Comparison of ENCODE assay signal across 20 cellular contexts in genomic region chr3:24034464-24034863, GRCh38.
DNase-seq lines count a peak whose midpoint lies in the region; ATAC-seq, FAIRE-seq and TF ChIP-seq lines count a peak whose summit lies in the region.
"Had no signal": no experiment of that assay in that cellular context is flagged by ENCODE, and none has a peak within 500 bp of the region (broad histone marks: within the 10 kb centered on the region; RNA-seq: fewer than 3 reads in every experiment).

No MANE protein-coding gene starts in this region.

- H3K9me2 ChIP-seq in HCT116 (ENCODE audit: insufficient read depth) = no peaks in the 10 kb centered on the region

- H3K36me3 Mint-ChIP-seq in osteocyte (ENCODE audit: unreplicated experiment) = peaks cover 3% of the 10 kb centered on the region
- H3K36me3 Mint-ChIP-seq in neural progenitor cell = no peaks in the 10 kb centered on the region
- H3K36me3 Mint-ChIP-seq: CD8-positive, alpha-beta T cell had no signal

- DNase-seq in A549 (ENCODE audit: low read depth in 1 of 2, low spot score in 1 of 2) (no peak), HCT116 (ENCODE audit: low read depth, low spot score) (no peak), amniotic epithelial cell (ENCODE audit: low read depth) (peak; percentile 8), iris pigment epithelial cell (ENCODE audit: low read depth) (peak; percentile 2), osteocyte (ENCODE audit: extremely low spot score, unreplicated experiment) (no peak), neural progenitor cell (ENCODE audit: low spot score) (no peak)
- DNase-seq: 8988T; Calu3; CD8-positive, alpha-beta T cell; DMS79 treated with DMSO at 0.1 percent for 48 hours; EL; H9 had no signal

- TF ChIP-seq EP300 in A549 (IDR thresholded peaks at IDR 0.05) = no peak

- H3K79me2 ChIP-seq in HCT116 (ENCODE audit: insufficient read depth, low read length) = no peaks in the 10 kb centered on the region
- H3K79me2 ChIP-seq in neural progenitor cell (ENCODE audit: low read depth) = no peaks in the 10 kb centered on the region

- TF ChIP-seq CTCF in A549 (IDR thresholded peaks at IDR 0.05) = no peak
- no peak for TF ChIP-seq CTCF in HCT116 (IDR thresholded peaks at IDR 0.05 in 2 of 3, conservative IDR thresholded peaks at IDR 0.05 in 1 of 3; ENCODE audit: borderline replicate concordance in 1 of 3, insufficient read depth in 1 of 3, low read depth in 2 of 3, low read length in 2 of 3)
- TF ChIP-seq CTCF in osteocyte (IDR thresholded peaks at IDR 0.05) = no peak
- TF ChIP-seq CTCF in neural progenitor cell (IDR thresholded peaks at IDR 0.05) = no peak

- POLR2A ChIA-PET in A549 (lab: Yijun Ruan, JAX) (no interaction called here), HCT116 (lab: Charles Lee) (no interaction called here)

- H3K4me3 Mint-ChIP-seq in osteocyte (ENCODE audit: unreplicated experiment) (no peak overlapping the region), neural progenitor cell (no peak overlapping the region)
- H3K4me3 Mint-ChIP-seq: B cell; CD8-positive, alpha-beta T cell; H9 had no signal

- H4K20me1 ChIP-seq in HCT116 (ENCODE audit: insufficient read depth) = no peaks in the 10 kb centered on the region
- H4K20me1 ChIP-seq in neural progenitor cell (ENCODE audit: low read depth) = no peaks in the 10 kb centered on the region
- H4K20me1 ChIP-seq: BLaER1 treated with 17β-estradiol and CSF1 and Interleukin-3, amounts not matched to agents 10 nM and 100 nM had no signal

- intact Hi-C loops in HCT116 (cut with micrococcal nuclease) = no loop called here

- H2AFZ ChIP-seq in HCT116 (ENCODE audit: low read depth, low read length, poor library complexity, severe bottlenecking) (no peak overlapping the region), neural progenitor cell (replicated peaks) (no peak overlapping the region)

- no peak overlapping the region for H3K27ac Mint-ChIP-seq in osteocyte (ENCODE audit: unreplicated experiment)
- no peak overlapping the region for H3K27ac Mint-ChIP-seq in neural progenitor cell
- H3K27ac Mint-ChIP-seq: B cell; CD8-positive, alpha-beta T cell; H9 had no signal

- H3K36me3 ChIP-seq in HCT116 (ENCODE audit: control insufficient read depth in 1 of 2, insufficient read depth in 2 of 2, low read length in 2 of 2) = no peaks in the 10 kb centered on the region
- H3K36me3 ChIP-seq in neural progenitor cell = no peaks in the 10 kb centered on the region
- H3K36me3 ChIP-seq: BLaER1 treated with 17β-estradiol and CSF1 and Interleukin-3, amounts not matched to agents 10 nM and 100 nM had no signal

- H3K27ac ChIP-seq in A549 (no peak overlapping the region), HCT116 (ENCODE audit: low read depth, low read length) (no peak overlapping the region), neural progenitor cell (no peak overlapping the region)
- H3K27ac ChIP-seq: BLaER1 treated with 17β-estradiol and CSF1 and Interleukin-3, amounts not matched to agents 10 nM and 100 nM; HL-60 had no signal

- RAD21 ChIA-PET in HCT116 (lab: Charles Lee; ENCODE audit: low non-redundant PET in 1 of 2, low total read pairs in 2 of 2, uncharacterized antibody in 2 of 2, unreplicated experiment in 2 of 2) = no interaction called here

- H3K9me3 Mint-ChIP-seq in osteocyte (ENCODE audit: unreplicated experiment) (peaks cover 25% of the 10 kb centered on the region), neural progenitor cell (peaks cover 7% of the 10 kb centered on the region)
- H3K9me3 Mint-ChIP-seq: H9 had no signal

- H3K9ac ChIP-seq in HCT116 (ENCODE audit: low read length) = no peak overlapping the region
- H3K9ac ChIP-seq in neural progenitor cell = no peak overlapping the region
- H3K9ac ChIP-seq: BLaER1 treated with 17β-estradiol and CSF1 and Interleukin-3, amounts not matched to agents 10 nM and 100 nM had no signal

- CTCF ChIA-PET in A549 (lab: Yijun Ruan, JAX) (interaction anchor here (1.3 kb wide), 1 partner anchor 9 kb away, joined by 4 read pairs; no protein-coding TSS in a partner anchor), HCT116 (lab: Charles Lee) (no interaction called here)

- no peak for FAIRE-seq in A549 (lab: Jason Lieb, UNC)
- FAIRE-seq: GM12892, GM18507, H1, K562 had no signal

- H3K4me2 ChIP-seq in A549 (no peak overlapping the region), HCT116 (ENCODE audit: low read length) (no peak overlapping the region), neural progenitor cell (no peak overlapping the region)
- H3K4me2 ChIP-seq: BLaER1 treated with 17β-estradiol and CSF1 and Interleukin-3, amounts not matched to agents 10 nM and 100 nM had no signal

- H3K27me3 ChIP-seq in HCT116 (ENCODE audit: insufficient read depth, low read length) (no peaks in the 10 kb centered on the region), neural progenitor cell (no peaks in the 10 kb centered on the region)
- H3K27me3 ChIP-seq: BLaER1 treated with 17β-estradiol and CSF1 and Interleukin-3, amounts not matched to agents 10 nM and 100 nM had no signal

- peaks cover 9% of the 10 kb centered on the region; the same call in 2 of the 3 replicates for H3K9me3 ChIP-seq in A549
- no peaks in the 10 kb centered on the region for H3K9me3 ChIP-seq in HCT116 (ENCODE audit: control insufficient read depth in 1 of 2, insufficient read depth in 1 of 2, low read depth in 1 of 2, low read length in 2 of 2)
- H3K9me3 ChIP-seq in neural progenitor cell (ENCODE audit: low read depth) = no peaks in the 10 kb centered on the region

- H3K4me3 ChIP-seq in A549 (no peak overlapping the region), HCT116 (replicated peaks in 1 of 2; ENCODE audit: low read depth in 1 of 2, low read length in 2 of 2) (no peak overlapping the region), neural progenitor cell (no peak overlapping the region)
- H3K4me3 ChIP-seq: BLaER1 treated with 17β-estradiol and CSF1 and Interleukin-3, amounts not matched to agents 10 nM and 100 nM; K562 had no signal

- TF ChIP-seq RAD21 in A549 (conservative IDR thresholded peaks at IDR 0.05 in 1 of 2, IDR thresholded peaks at IDR 0.05 in 1 of 2) (no peak), HCT116 (IDR thresholded peaks at IDR 0.05; ENCODE audit: low read depth) (no peak)

- no peak for ATAC-seq in A549
- no peak for ATAC-seq in HCT116
- no peak for ATAC-seq in HG02938 (IDR thresholded peaks at IDR 0.05; ENCODE audit: unreplicated experiment)
- ATAC-seq: CD8-positive, alpha-beta T cell; K562 had no signal

- H3F3A ChIP-seq in neural progenitor cell (ENCODE audit: low read depth) = no peaks in the 10 kb centered on the region

- BruUV-seq in HCT116 (replicated peaks; lab: Mats Ljungman, UMichigan) = no TSS peak

- no peak for TF ChIP-seq POLR2A in A549 (IDR thresholded peaks at IDR 0.05; ENCODE audit: low read length)
- no peak for TF ChIP-seq POLR2A in HCT116 (IDR thresholded peaks at IDR 0.05; ENCODE audit: borderline replicate concordance, extremely low read depth, insufficient read depth, insufficient read length)

- H3K4me1 Mint-ChIP-seq in osteocyte (ENCODE audit: unreplicated experiment) (no peaks in the 10 kb centered on the region), neural progenitor cell (no peaks in the 10 kb centered on the region)
- H3K4me1 Mint-ChIP-seq: B cell had no signal

- H3K27me3 Mint-ChIP-seq in osteocyte (ENCODE audit: unreplicated experiment) = peaks cover 5% of the 10 kb centered on the region
- H3K27me3 Mint-ChIP-seq in neural progenitor cell (ENCODE audit: insufficient read depth, low read depth) = no peaks in the 10 kb centered on the region

- H3K4me1 ChIP-seq in A549 (no peaks in the 10 kb centered on the region), HCT116 (ENCODE audit: control insufficient read depth in 1 of 2, insufficient read depth in 2 of 2, low read length in 2 of 2) (no peaks in the 10 kb centered on the region), neural progenitor cell (no peaks in the 10 kb centered on the region)

TF ChIP-seq in HCT116, 20 proteins besides CTCF, POLR2A, EP300 and RAD21:
- no peak for TF ChIP-seq EZH2 (IDR thresholded peaks at IDR 0.05)
- peak; percentile 33; the same call in 1 of the 2 replicates for TF ChIP-seq REST (IDR thresholded peaks at IDR 0.05; ENCODE audit: low read depth)

Comparison
In these comparisons a context has a peak if more than half of its experiments do, and no peak if none do; other contexts are left out.
1. DNase-seq: peak in amniotic epithelial cell (single experiment) and iris pigment epithelial cell (single experiment); none in A549 (0 of 2), HCT116 (single experiment), osteocyte (single experiment) and neural progenitor cell (single experiment).
2. Of the 6 proteins assayed by ChIP-seq in both A549 and HCT116: peak only in A549: none; only in HCT116: none; in both: REST; in neither: 5.